Comparison of ENCODE assay signal across 21 cellular contexts in genomic region chr10:62843591-62843990, GRCh38. TPM values are rescaled to one million over a fixed set of nuclear protein-coding genes. Genes with fewer than 3 reads are reported as not detected.
A peak's percentile ranks its signal among the peaks of the same experiment; 100 is the strongest.
DNase-seq lines count a peak whose midpoint lies in the region; ATAC-seq, FAIRE-seq and TF ChIP-seq lines count a peak whose summit lies in the region.
"Had no signal": no experiment of that assay in that cellular context is flagged by ENCODE, and none has a peak within 500 bp of the region (broad histone marks: within the 10 kb centered on the region; RNA-seq: fewer than 3 reads in every experiment).

No MANE protein-coding gene starts in this region.

- no peak overlapping the region for H3K18ac ChIP-seq in H1 (ENCODE audit: extremely low read depth, low read length)

- no peak overlapping the region for H3K4me2 ChIP-seq in Karpas-422 (ENCODE audit: low read depth, low read length, poor library complexity, severe bottlenecking)
- H3K4me2 ChIP-seq in H1 (ENCODE audit: insufficient read depth in 1 of 2, low read depth in 2 of 2, low read length in 2 of 2): no peak overlapping the region
- H3K4me2 ChIP-seq: BLaER1, PC-9 had no signal

- H3K4ac ChIP-seq in H1 (replicated peaks; ENCODE audit: insufficient read length, low read depth, low read length): no peak overlapping the region

- TF ChIP-seq RAD21 in H1 (IDR thresholded peaks at IDR 0.05 in 1 of 2, conservative IDR thresholded peaks at IDR 0.05 in 1 of 2; ENCODE audit: low read depth in 2 of 2, low read length in 2 of 2): no peak

- peaks cover 10% of the 10 kb centered on the region for H3K27me3 Mint-ChIP-seq in activated CD8-positive, alpha-beta T cell treated with anti-CD3 and anti-CD28 coated beads for 36 hours
- H3K27me3 Mint-ChIP-seq in activated CD8-positive, alpha-beta T cell treated with anti-CD3 and anti-CD28 coated beads, Interleukin-2, amount 10 ng/mL, durations not matched to agents 7 days and 5 days (ENCODE audit: low read depth): peaks cover 7% of the 10 kb centered on the region

- no peak overlapping the region for H3K56ac ChIP-seq in H1 (replicated peaks; ENCODE audit: insufficient read length, low read depth, low read length)

- H3K36me3 Mint-ChIP-seq in activated CD8-positive, alpha-beta T cell treated with anti-CD3 and anti-CD28 coated beads for 36 hours (ENCODE audit: low read depth): peaks cover 2% of the 10 kb centered on the region
- H3K36me3 Mint-ChIP-seq in activated CD8-positive, alpha-beta T cell treated with anti-CD3 and anti-CD28 coated beads, Interleukin-2, amount 10 ng/mL, durations not matched to agents 7 days and 5 days (ENCODE audit: low read depth): peaks cover 6% of the 10 kb centered on the region
- H3K36me3 Mint-ChIP-seq: CD8-positive, alpha-beta T cell had no signal

- FAIRE-seq in GM12891 (lab: Jason Lieb, UNC) (peak; percentile 56), H1 (lab: Jason Lieb, UNC) (no peak)

- no peak overlapping the region for H3K23ac ChIP-seq in H1 (ENCODE audit: insufficient read length)

- H3K79me2 ChIP-seq in Karpas-422 (ENCODE audit: low read length) (no peaks in the 10 kb centered on the region), H1 (ENCODE audit: control insufficient read depth in 1 of 2, insufficient read depth in 2 of 2, low read length in 2 of 2) (no peaks in the 10 kb centered on the region)

- POLR2A ChIA-PET in activated CD8-positive, alpha-beta T cell treated with anti-CD3 and anti-CD28 coated beads for 36 hours (lab: Charles Lee): interaction anchor here (0.7 to 1.7 kb wide), 5 partner anchors 9 to 263 kb away, joined by 3 to 5 read pairs (median 4); partner anchors contain the start of gene EGR2
- POLR2A ChIA-PET in activated CD8-positive, alpha-beta T cell treated with anti-CD3 and anti-CD28 coated beads, Interleukin-2, amount 10 ng/mL, durations not matched to agents 7 days and 5 days (lab: Charles Lee): no interaction called here
- POLR2A ChIA-PET in H1 (lab: Charles Lee; ENCODE audit: partially characterized antibody): interaction anchor here (0.6 kb wide), 1 partner anchor 267 kb away, joined by 4 read pairs; no protein-coding TSS in a partner anchor

- no peak overlapping the region for H3K4me3 ChIP-seq in Karpas-422 (ENCODE audit: low read length)
- H3K4me3 ChIP-seq in H1 (ENCODE audit: extremely low read depth in 1 of 4, insufficient read depth in 2 of 4, low read depth in 3 of 4, low read length in 4 of 4): no peak overlapping the region
- H3K4me3 ChIP-seq in H7 (ENCODE audit: insufficient read depth, low read depth, low read length): no peak overlapping the region
- H3K4me3 ChIP-seq: BLaER1, PC-9, SJCRH30 had no signal

- no peaks in the 10 kb centered on the region for H3K4me1 ChIP-seq in Karpas-422 (ENCODE audit: low read length)
- no peaks in the 10 kb centered on the region for H3K4me1 ChIP-seq in H1 (replicated peaks in 1 of 4; ENCODE audit: control insufficient read depth in 3 of 4, insufficient read depth in 4 of 4, low read length in 3 of 4)
- H3K4me1 ChIP-seq: BLaER1, SJCRH30 had no signal

- H2BK5ac ChIP-seq in H1 (ENCODE audit: low read depth, low read length): no peak overlapping the region

- H2BK15ac ChIP-seq in H1 (ENCODE audit: low read length): no peak overlapping the region

- no peak for TF ChIP-seq CTCF in activated CD8-positive, alpha-beta T cell treated with anti-CD3 and anti-CD28 coated beads for 36 hours (IDR thresholded peaks at IDR 0.05)
- no peak for TF ChIP-seq CTCF in H1 (IDR thresholded peaks at IDR 0.05; ENCODE audit: control extremely low read depth in 1 of 3, insufficient read depth in 1 of 3, low read depth in 1 of 3, low read length in 3 of 3)

- no peak for TF ChIP-seq EP300 in H1 (IDR thresholded peaks at IDR 0.05; ENCODE audit: borderline replicate concordance in 1 of 2, low read depth in 2 of 2, low read length in 2 of 2)

- intact Hi-C loops in activated CD8-positive, alpha-beta T cell treated with anti-CD3 and anti-CD28 coated beads for 36 hours (cut with micrococcal nuclease): no loop called here

- H2AK5ac ChIP-seq in H1 (ENCODE audit: low read depth, low read length): no peak overlapping the region

- CTCF ChIA-PET in activated CD8-positive, alpha-beta T cell treated with anti-CD3 and anti-CD28 coated beads for 36 hours (lab: Charles Lee): interaction anchor here (0.8 to 1.4 kb wide), 3 partner anchors 25 to 332 kb away, joined by 3 to 5 read pairs (median 3); partner anchors contain the start of gene EGR2
- CTCF ChIA-PET in activated CD8-positive, alpha-beta T cell treated with anti-CD3 and anti-CD28 coated beads, Interleukin-2, amount 10 ng/mL, durations not matched to agents 7 days and 5 days (lab: Charles Lee): interaction anchor here (1.2 to 1.6 kb wide), 3 partner anchors 13 to 233 kb away, joined by 3 read pairs; no protein-coding TSS in a partner anchor
- CTCF ChIA-PET in H1 (lab: Charles Lee; ENCODE audit: partially characterized antibody): interaction anchor here (1.0 to 2.0 kb wide), 7 partner anchors 8 to 282 kb away, joined by 3 to 7 read pairs (median 3); partner anchors contain the start of gene ADO

- peaks cover 21% of the 10 kb centered on the region for H3K9me3 Mint-ChIP-seq in activated CD8-positive, alpha-beta T cell treated with anti-CD3 and anti-CD28 coated beads for 36 hours
- peaks cover 11% of the 10 kb centered on the region for H3K9me3 Mint-ChIP-seq in activated CD8-positive, alpha-beta T cell treated with anti-CD3 and anti-CD28 coated beads, Interleukin-2, amount 10 ng/mL, durations not matched to agents 7 days and 5 days (ENCODE audit: insufficient read depth)

- peaks cover 5% of the 10 kb centered on the region; the same call in 1 of the 2 replicates for H3K9me3 ChIP-seq in Karpas-422 (ENCODE audit: low read length)
- H3K9me3 ChIP-seq in H1 (ENCODE audit: insufficient read depth in 2 of 2, low read depth in 1 of 2, low read length in 1 of 2): no peaks in the 10 kb centered on the region
- H3K9me3 ChIP-seq: SJCRH30 had no signal

- no peak overlapping the region for H4K8ac ChIP-seq in H1 (ENCODE audit: extremely low read depth, insufficient read depth, low read length)

- H4K5ac ChIP-seq in H1 (ENCODE audit: insufficient read length, low read depth, low read length): no peak overlapping the region

- H3K27me3 ChIP-seq in Karpas-422 (ENCODE audit: low read length) (peaks cover 6% of the 10 kb centered on the region; the same call in 1 of the 2 replicates), H1 (replicated peaks in 1 of 4; ENCODE audit: control insufficient read depth in 3 of 4, extremely low read depth in 1 of 4, insufficient read depth in 3 of 4, low read length in 3 of 4) (no peaks in the 10 kb centered on the region), H7 (ENCODE audit: control insufficient read depth, insufficient read depth, low read length) (no peaks in the 10 kb centered on the region)
- H3K27me3 ChIP-seq: BLaER1, SJCRH30 had no signal

- H2AFZ ChIP-seq in Karpas-422 (ENCODE audit: low read length) (0 out of 2 replicates have a peak overlapping the region, but pooled peaks have one; percentile 47), H1 (ENCODE audit: low read length) (no peak overlapping the region)
- H2AFZ ChIP-seq: PC-9 had no signal

- no peaks in the 10 kb centered on the region for H3K79me1 ChIP-seq in H1 (ENCODE audit: low read depth, low read length)

- H2BK120ac ChIP-seq in H1 (replicated peaks; ENCODE audit: low read depth, low read length): no peak overlapping the region

- peaks cover 27% of the 10 kb centered on the region for H3K4me1 Mint-ChIP-seq in activated CD8-positive, alpha-beta T cell treated with anti-CD3 and anti-CD28 coated beads for 36 hours (ENCODE audit: low read depth)
- H3K4me1 Mint-ChIP-seq in activated CD8-positive, alpha-beta T cell treated with anti-CD3 and anti-CD28 coated beads, Interleukin-2, amount 10 ng/mL, durations not matched to agents 7 days and 5 days (ENCODE audit: low read depth): peaks cover 4% of the 10 kb centered on the region

- H2BK12ac ChIP-seq in H1 (ENCODE audit: low read depth, low read length): no peak overlapping the region

- H3K27ac ChIP-seq in Karpas-422 (ENCODE audit: low read length): no peak overlapping the region
- no peak overlapping the region for H3K27ac ChIP-seq in H1 (ENCODE audit: low read depth, low read length)
- H3K27ac ChIP-seq: BLaER1, PC-9, SJCRH30 had no signal

- no peak overlapping the region for H3K14ac ChIP-seq in H1 (ENCODE audit: insufficient read length)

- no peak overlapping the region for H4K91ac ChIP-seq in H1 (replicated peaks; ENCODE audit: insufficient read length, low read length)

- TF ChIP-seq POLR2A in GM12891 (IDR thresholded peaks at IDR 0.05; ENCODE audit: low read depth, low read length) (no peak), H1 (IDR thresholded peaks at IDR 0.05; ENCODE audit: control extremely low read depth in 1 of 2, low read depth in 2 of 2, low read length in 2 of 2) (no peak)

- no peaks in the 10 kb centered on the region for H3K9me2 ChIP-seq in Karpas-422 (replicated peaks; ENCODE audit: insufficient read depth, low read length)

- no peaks in the 10 kb centered on the region for H3K23me2 ChIP-seq in H1 (ENCODE audit: low read depth, low read length)

- no peak overlapping the region for H3K4me3 Mint-ChIP-seq in activated CD8-positive, alpha-beta T cell treated with anti-CD3 and anti-CD28 coated beads for 36 hours
- H3K4me3 Mint-ChIP-seq in activated CD8-positive, alpha-beta T cell treated with anti-CD3 and anti-CD28 coated beads, Interleukin-2, amount 10 ng/mL, durations not matched to agents 7 days and 5 days: no peak overlapping the region
- H3K4me3 Mint-ChIP-seq: CD8-positive, alpha-beta T cell had no signal

- no peak overlapping the region for H3K9ac ChIP-seq in Karpas-422 (ENCODE audit: low read length)
- no peak overlapping the region for H3K9ac ChIP-seq in H1 (replicated peaks in 1 of 4; ENCODE audit: extremely low read depth in 1 of 4, low read depth in 3 of 4, low read length in 3 of 4)
- H3K9ac ChIP-seq: BLaER1 had no signal

- no peak overlapping the region for H2BK20ac ChIP-seq in H1 (ENCODE audit: low read length)

- peak; percentile 38 for ATAC-seq in activated CD8-positive, alpha-beta T cell treated with anti-CD3 and anti-CD28 coated beads for 36 hours
- no peak for ATAC-seq in activated CD8-positive, alpha-beta T cell treated with anti-CD3 and anti-CD28 coated beads, Interleukin-2, amount 10 ng/mL, durations not matched to agents 7 days and 5 days
- ATAC-seq: CD8-positive, alpha-beta T cell had no signal

- no peaks in the 10 kb centered on the region for H4K20me1 ChIP-seq in Karpas-422 (ENCODE audit: insufficient read depth, low read depth, low read length)
- no peaks in the 10 kb centered on the region for H4K20me1 ChIP-seq in H1 (replicated peaks in 1 of 2; ENCODE audit: control insufficient read depth in 1 of 2, insufficient read depth in 2 of 2, low read length in 2 of 2)
- H4K20me1 ChIP-seq: BLaER1 had no signal

- WGBS in H1 (ENCODE audit: extremely low coverage in 1 of 2, insufficient coverage in 1 of 2, insufficient read length in 1 of 2, insufficient replicate concordance in 2 of 2, low coverage in 1 of 2, low lambda C conversion rate in 2 of 2, missing lambda C conversion rate in 1 of 2), 2 experiments: 90% methylated on average over 3 of the region's 3 CpGs; no CpG with 5 or more reads in 1 of the 2 experiments

- H3K27ac Mint-ChIP-seq in activated CD8-positive, alpha-beta T cell treated with anti-CD3 and anti-CD28 coated beads for 36 hours: no peak overlapping the region
- H3K27ac Mint-ChIP-seq in activated CD8-positive, alpha-beta T cell treated with anti-CD3 and anti-CD28 coated beads, Interleukin-2, amount 10 ng/mL, durations not matched to agents 7 days and 5 days: no peak overlapping the region
- H3K27ac Mint-ChIP-seq: CD8-positive, alpha-beta T cell had no signal

- peak; percentile 28 for DNase-seq in activated CD8-positive, alpha-beta T cell treated with anti-CD3 and anti-CD28 coated beads for 36 hours
- no peak for DNase-seq in activated CD8-positive, alpha-beta T cell treated with anti-CD3 and anti-CD28 coated beads, Interleukin-2, amount 10 ng/mL, durations not matched to agents 7 days and 5 days
- DNase-seq in GM12891 (ENCODE audit: insufficient read length, low spot score) (no peak), Karpas-422 (peak; percentile 61), H1 (ENCODE audit: low read depth in 1 of 2, low spot score in 2 of 2) (no peak), SKM-1 treated with dmso at 0.1 percent for 144 hours (lab: John Stamatoyannopoulos, UW; ENCODE audit: unreplicated experiment) (no peak), H7 (no peak)
- DNase-seq in activated CD4-positive, alpha-beta T cell treated with anti-CD3 and anti-CD28 coated beads, Interleukin-2, amount 50 U/mL, for 1 hour: no peak
- DNase-seq: CD8-positive, alpha-beta T cell; DMS53; IMR-90; MM.1S; NCI-H1092 treated with DMSO at 0.1 percent for 48 hours; NCI-H146; NCI-H2029 treated with DMSO at 0.1 percent for 48 hours; NCI-H446 treated with DMSO at 0.1 percent for 48 hours; NCI-H69; PC-9; SJCRH30 had no signal

- H3K36me3 ChIP-seq in Karpas-422 (ENCODE audit: insufficient read depth, low read length) (no peaks in the 10 kb centered on the region), H1 (ENCODE audit: control insufficient read depth in 2 of 4, insufficient read depth in 4 of 4, low read length in 3 of 4) (no peaks in the 10 kb centered on the region), H7 (replicated peaks; ENCODE audit: control insufficient read depth, insufficient read depth, low read length) (no peaks in the 10 kb centered on the region)
- H3K36me3 ChIP-seq: BLaER1, SJCRH30 had no signal

RNA-seq across cellular contexts. Expression of gene EGR2, which starts 27.4 kb away (rescaled TPM):
- 10 to 100 TPM; 45.6 to 46.6 TPM for total RNA-seq in activated CD8-positive, alpha-beta T cell treated with anti-CD3 and anti-CD28 coated beads for 36 hours
- total RNA-seq in activated CD8-positive, alpha-beta T cell treated with anti-CD3 and anti-CD28 coated beads, Interleukin-2, amount 10 ng/mL, durations not matched to agents 7 days and 5 days: 1 to 10 TPM in 1 of 2 experiments, under 1 TPM in 1; 0.50 to 1.3 TPM
- polyA plus RNA-seq in GM12891 (2012; ENCODE audit: low read depth, missing spikeins): 54.7 TPM
- total RNA-seq in Karpas-422 (2014; rRNA removed; shearing (Covaris generic); ENCODE audit: low replicate concordance): 0.41 TPM in 1 of 2 replicates, not detected in the other
- 2.1 and 3.0 TPM in 2 replicates for total RNA-seq in H1 (2021; fragmentation: NEBNext Ultra II Directional; extraction: Animal tissue kit (Norgen Biotek cat#: 25700))
- polyA plus RNA-seq in H1 (2011; rRNA removed): 1.3 and 2.4 TPM in 2 replicates
- polyA plus RNA-seq in H1 (2011; cell fraction: cytosol; rRNA removed): 0.98 TPM
- 2.8 TPM for polyA plus RNA-seq in H1 (2011; cell fraction: nucleus; rRNA removed)
- polyA plus RNA-seq in H1 (2012, experiment 1 of 2): 0.92 to 1.7 TPM (median 1.3 TPM) in 4 replicates
- 1.3 TPM for polyA plus RNA-seq in H1 (2012, experiment 2 of 2)
- 0.61 TPM for polyA plus RNA-seq in H1 (2013, experiment 1 of 2)
- polyA plus RNA-seq in H1 (2013, experiment 2 of 2): 0.57 TPM
- 1.8 and 2.3 TPM in 2 replicates for polyA minus RNA-seq in H1 (2011; rRNA and poly(A)+ RNA removed)
- 0.51 TPM for polyA minus RNA-seq in H1 (2011; cell fraction: cytosol; rRNA and poly(A)+ RNA removed)
- 6.1 TPM for polyA minus RNA-seq in H1 (2011; cell fraction: nucleus; rRNA and poly(A)+ RNA removed)
- total RNA-seq in H7 (2014; rRNA removed; shearing (Covaris generic)): 0.14 and 0.96 TPM in 2 replicates
- total RNA-seq: HT1080 had no signal

RNA-seq across cellular contexts. Expression of gene ADO, which starts 39.1 kb away (rescaled TPM):
- 10 to 100 TPM; 28.0 to 28.9 TPM for total RNA-seq in activated CD8-positive, alpha-beta T cell treated with anti-CD3 and anti-CD28 coated beads for 36 hours
- 10 to 100 TPM; 22.2 to 22.6 TPM for total RNA-seq in activated CD8-positive, alpha-beta T cell treated with anti-CD3 and anti-CD28 coated beads, Interleukin-2, amount 10 ng/mL, durations not matched to agents 7 days and 5 days
- 18.6 TPM for polyA plus RNA-seq in GM12891 (2012; ENCODE audit: low read depth, missing spikeins)
- 16.4 and 16.5 TPM in 2 replicates for total RNA-seq in Karpas-422 (2014; rRNA removed; shearing (Covaris generic); ENCODE audit: low replicate concordance)
- 27.9 and 29.2 TPM in 2 replicates for total RNA-seq in H1 (2021; fragmentation: NEBNext Ultra II Directional; extraction: Animal tissue kit (Norgen Biotek cat#: 25700))
- 18.7 and 23.7 TPM in 2 replicates for polyA plus RNA-seq in H1 (2011; rRNA removed)
- 18.5 TPM for polyA plus RNA-seq in H1 (2011; cell fraction: cytosol; rRNA removed)
- polyA plus RNA-seq in H1 (2011; cell fraction: nucleus; rRNA removed): 14.2 TPM
- polyA plus RNA-seq in H1 (2012, experiment 1 of 2): 12.0 to 16.6 TPM (median 13.3 TPM) in 4 replicates
- 11.2 TPM for polyA plus RNA-seq in H1 (2012, experiment 2 of 2)
- polyA plus RNA-seq in H1 (2013, experiment 1 of 2): 20.0 TPM
- polyA plus RNA-seq in H1 (2013, experiment 2 of 2): 20.1 TPM
- polyA minus RNA-seq in H1 (2011; rRNA and poly(A)+ RNA removed): 14.0 and 16.9 TPM in 2 replicates
- polyA minus RNA-seq in H1 (2011; cell fraction: cytosol; rRNA and poly(A)+ RNA removed): 20.9 TPM
- polyA minus RNA-seq in H1 (2011; cell fraction: nucleus; rRNA and poly(A)+ RNA removed): 32.6 TPM
- 48.5 and 51.0 TPM in 2 replicates for total RNA-seq in H7 (2014; rRNA removed; shearing (Covaris generic))

Comparison
In these comparisons a context has a peak if more than half of its experiments do, and no peak if none do; other contexts are left out.
1. DNase-seq: peak in activated CD8-positive, alpha-beta T cell treated with anti-CD3 and anti-CD28 coated beads for 36 hours (single experiment) and Karpas-422 (single experiment); none in activated CD8-positive, alpha-beta T cell treated with anti-CD3 and anti-CD28 coated beads, Interleukin-2, amount 10 ng/mL, durations not matched to agents 7 days and 5 days (single experiment), GM12891 (single experiment), H1 (0 of 2), SKM-1 treated with dmso at 0.1 percent for 144 hours (single experiment), H7 (single experiment) and activated CD4-positive, alpha-beta T cell treated with anti-CD3 and anti-CD28 coated beads, Interleukin-2, amount 50 U/mL, for 1 hour (single experiment).
2. RNA of gene EGR2, which starts 27.4 kb away (total RNA-seq): 45.6 to 46.6 TPM in activated CD8-positive, alpha-beta T cell treated with anti-CD3 and anti-CD28 coated beads for 36 hours; 2.1 to 3.0 TPM in H1, 0.50 to 1.3 TPM in activated CD8-positive, alpha-beta T cell treated with anti-CD3 and anti-CD28 coated beads, Interleukin-2, amount 10 ng/mL, durations not matched to agents 7 days and 5 days, 0.41 TPM in Karpas-422 and 0.14 to 0.96 TPM in H7; every median in the first group is over 10 times any median in the second.